Comparison of ENCODE assay signal across 8 cellular contexts in the genomic region with DNA sequence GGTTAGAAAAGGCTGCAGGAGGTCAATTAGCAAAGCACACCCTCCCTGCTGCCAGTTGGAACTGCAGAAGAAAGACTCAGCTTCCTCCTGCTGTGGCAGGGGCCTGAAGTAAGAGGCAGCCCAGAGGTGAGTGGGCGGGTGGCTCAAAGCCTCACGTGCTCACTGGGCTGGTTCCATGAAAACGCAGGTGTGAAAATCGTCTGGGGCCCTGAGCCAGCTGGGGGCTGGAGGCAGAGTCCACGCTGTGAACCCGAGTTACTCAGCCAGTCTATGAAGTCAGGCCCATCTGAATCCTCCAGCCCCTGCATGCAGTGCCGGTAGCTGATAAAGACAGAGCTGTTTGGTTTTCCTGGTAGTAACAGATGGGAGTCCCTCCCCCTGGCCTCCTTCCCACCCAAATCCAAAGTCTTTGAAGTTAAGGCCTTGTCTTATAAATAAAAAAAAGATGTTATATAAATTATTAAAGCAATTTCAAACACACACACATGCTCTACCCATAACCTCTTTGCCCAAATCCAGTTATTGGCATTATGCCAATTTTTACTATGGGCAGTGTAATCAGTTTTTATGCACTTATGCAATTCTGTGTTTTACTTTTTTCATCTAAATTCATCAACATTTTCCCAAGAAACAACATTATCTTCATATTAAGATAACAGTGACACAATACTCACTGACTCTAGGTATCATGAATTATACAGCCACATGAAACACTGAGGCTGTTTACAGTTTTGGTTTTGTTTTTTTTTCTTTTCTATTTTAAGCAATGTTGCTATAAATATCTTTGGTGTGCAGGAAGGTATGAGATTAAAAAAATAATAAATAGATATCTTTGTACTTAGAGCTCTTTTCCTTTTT. TPM values are rescaled to one million over a fixed set of nuclear protein-coding genes. Genes with fewer than 3 reads are reported as not detected.
DNase-seq lines count a peak whose midpoint lies in the region; ATAC-seq, FAIRE-seq and TF ChIP-seq lines count a peak whose summit lies in the region.

No MANE protein-coding gene starts in this region.

- no peaks in the 10 kb centered on the region for H3K36me3 ChIP-seq in kidney (ENCODE audit: control insufficient read depth in 1 of 2, insufficient read depth in 2 of 2, low read length in 2 of 2)

- intact Hi-C loops in kidney (cut with DNase I), result no loop called here

- no peaks in the 10 kb centered on the region for H3K9me3 ChIP-seq in kidney (ENCODE audit: control insufficient read depth in 1 of 2, low read length in 2 of 2)

- TF ChIP-seq CTCF in kidney (IDR thresholded peaks at IDR 0.05; ENCODE audit: borderline replicate concordance, extremely low read depth, insufficient read depth), result no peak

- DNase-seq in ELR (ENCODE audit: low read depth), result peak; percentile 24
- peak; percentile 61 for DNase-seq in HuH-7.5 (ENCODE audit: low spot score)
- peak; percentile 44 to 64 (median 60) for DNase-seq in T-helper 1 cell
- DNase-seq in astrocyte of the hippocampus (ENCODE audit: low read depth, low spot score), result peak; percentile 55
- peak; percentile 89 for DNase-seq in kidney
- peak; percentile 72 to 74 for DNase-seq in stimulated activated CD4-positive, alpha-beta T cell treated with anti-CD3 and anti-CD28 coated beads, Interleukin-4, amount 100 ng/mL, for 48 hours (ENCODE audit: low read depth in 2 of 2)
- no peak for DNase-seq in NCI-H1930 (lab: John Stamatoyannopoulos, UW)

- H3K27ac ChIP-seq in kidney (ENCODE audit: low read depth in 2 of 2, low read length in 2 of 2), result peak overlapping the region; percentile 80 to 81

- FAIRE-seq in kidney (lab: Jason Lieb, UNC), result no peak

- peak; percentile 44 for ATAC-seq in GM21447 (IDR thresholded peaks at IDR 0.05; ENCODE audit: unreplicated experiment)

- H3K4me1 ChIP-seq in kidney (ENCODE audit: control insufficient read depth in 1 of 2, insufficient read depth in 1 of 2, low read depth in 1 of 2, low read length in 2 of 2), result peaks cover 47 to 49% of the 10 kb centered on the region in 2 donors

- no peak overlapping the region for H3K4me3 ChIP-seq in kidney (ENCODE audit: low read length in 2 of 2)

- H3K9ac ChIP-seq in kidney (ENCODE audit: low read length in 2 of 2), result peak overlapping the region; percentile 10 to 60

RNA-seq across cellular contexts. Expression of gene PNMA1, which starts 57.9 kb away (rescaled TPM):
- 53.1 TPM for total RNA-seq in kidney
- 34.6 TPM for polyA plus RNA-seq in kidney (ENCODE audit: insufficient read depth, low read depth, low replicate concordance)

Comparison
In these comparisons a context has a peak if more than half of its experiments do, and no peak if none do; other contexts are left out.
1. DNase-seq: peak in ELR (single experiment), HuH-7.5 (single experiment), T-helper 1 cell (5 of 5), astrocyte of the hippocampus (single experiment), kidney (single experiment) and stimulated activated CD4-positive, alpha-beta T cell treated with anti-CD3 and anti-CD28 coated beads, Interleukin-4, amount 100 ng/mL, for 48 hours (2 of 2); none in NCI-H1930 (0 of 2).